Comparison of ENCODE assay signal across 1 cellular context in the genomic region with DNA sequence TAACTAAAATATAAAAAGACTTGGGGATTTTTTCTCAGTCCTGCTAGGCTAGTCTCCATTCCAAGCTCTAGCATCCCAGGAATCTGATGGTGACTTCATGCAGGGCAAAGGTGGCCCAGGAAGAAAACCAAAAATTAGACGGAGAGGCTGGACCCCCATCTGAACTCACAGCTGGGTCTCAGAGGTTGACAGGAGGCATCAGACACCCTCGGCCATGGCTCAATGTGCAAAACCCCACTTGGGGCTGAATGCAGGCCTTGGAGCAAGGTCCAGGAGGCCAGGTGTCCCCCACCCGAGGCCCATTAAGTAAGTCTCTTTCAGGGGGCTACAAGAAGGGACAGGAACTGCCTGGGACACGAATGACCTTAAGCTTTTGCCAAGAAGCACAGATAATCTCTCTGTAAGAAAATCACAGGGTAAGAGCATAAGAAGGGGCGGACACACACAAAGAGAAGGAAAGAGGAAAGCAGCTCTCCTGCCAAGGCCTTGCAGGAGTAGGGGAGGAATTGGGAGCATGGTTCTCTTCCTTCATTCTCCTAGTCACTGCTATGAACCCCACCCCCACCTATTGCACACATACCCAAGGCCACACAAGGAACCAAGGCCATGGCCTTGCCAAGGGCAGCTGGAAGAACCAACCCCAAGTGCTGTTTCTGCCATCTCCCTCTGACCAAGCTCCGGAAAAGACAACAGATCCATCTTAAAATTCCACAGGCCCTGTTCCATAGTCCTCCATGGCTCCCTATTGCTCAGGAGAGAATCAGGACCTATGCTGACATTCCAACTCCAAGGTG.
TF ChIP-seq lines count a peak whose summit lies in the region.

No MANE protein-coding gene starts in this region.

TF ChIP-seq in endothelial cell of umbilical vein, 7 proteins besides CTCF, POLR2A, EP300 and RAD21 (continued from another document):
- no peak for TF ChIP-seq POLR2AphosphoS5 (IDR thresholded peaks at IDR 0.05; ENCODE audit: insufficient read depth, low read depth, low read length)
- TF ChIP-seq EZH2 (IDR thresholded peaks at IDR 0.05; ENCODE audit: borderline replicate concordance, low read depth, low read length, severe bottlenecking) = no peak
- no peak for TF ChIP-seq MYC (IDR thresholded peaks at IDR 0.05; ENCODE audit: low read depth, low read length)
- TF ChIP-seq, protein P1, sequence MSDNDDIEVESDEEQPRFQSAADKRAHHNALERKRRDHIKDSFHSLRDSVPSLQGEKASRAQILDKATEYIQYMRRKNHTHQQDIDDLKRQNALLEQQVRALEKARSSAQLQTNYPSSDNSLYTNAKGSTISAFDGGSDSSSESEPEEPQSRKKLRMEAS (IDR thresholded peaks at IDR 0.05; ENCODE audit: insufficient read depth, insufficient read length) = no peak
- no peak for TF ChIP-seq JUN (IDR thresholded peaks at IDR 0.05; ENCODE audit: borderline replicate concordance, insufficient read depth, insufficient read length, low read depth)
- no peak for TF ChIP-seq FOS (IDR thresholded peaks at IDR 0.05; ENCODE audit: borderline replicate concordance, insufficient read depth, low read length)
